Comparison of ENCODE assay signal across 19 cellular contexts in the genomic region with DNA sequence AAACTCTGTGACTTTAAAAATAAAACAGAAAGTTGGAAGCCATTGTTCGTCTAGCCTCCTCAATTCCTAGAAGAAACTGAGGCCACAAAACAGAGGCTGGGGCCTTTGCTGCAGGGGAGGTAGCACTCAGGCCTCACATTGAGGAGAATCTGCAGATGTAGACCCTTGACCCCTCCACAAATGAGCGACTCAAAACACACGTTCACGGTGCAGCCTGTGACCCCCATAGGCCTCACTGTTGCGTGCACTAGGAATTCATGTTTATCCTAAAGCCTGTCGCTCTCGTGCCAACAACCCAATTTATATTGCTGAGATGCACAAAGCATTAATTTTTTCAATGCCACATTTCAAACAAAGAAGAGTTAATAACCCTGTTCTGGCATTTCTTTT. TPM values are rescaled to one million over a fixed set of nuclear protein-coding genes. Genes with fewer than 3 reads are reported as not detected.
DNase-seq lines count a peak whose midpoint lies in the region; ATAC-seq and TF ChIP-seq lines count a peak whose summit lies in the region.
"Had no signal": no experiment of that assay in that cellular context is flagged by ENCODE, and none has a peak within 500 bp of the region (broad histone marks: within the 10 kb centered on the region; RNA-seq: fewer than 3 reads in every experiment).

No MANE protein-coding gene starts in this region.

- no peak for TF ChIP-seq CTCF in fibroblast of villous mesenchyme (IDR thresholded peaks at IDR 0.05; ENCODE audit: insufficient read depth, low read depth, low read length)
- TF ChIP-seq CTCF in A673 (conservative IDR thresholded peaks at IDR 0.05; ENCODE audit: low read depth, low read length), result no peak

- CTCF ChIA-PET in A673 (lab: Charles Lee), result no interaction called here

- DNase-seq in HCEC 1CT (peak; percentile 31), amniotic epithelial cell (ENCODE audit: low read depth) (peak; percentile 23), fibroblast of villous mesenchyme (ENCODE audit: low read depth) (no peak), mesenteric fat pad (ENCODE audit: low spot score) (no peak), A673 (ENCODE audit: low spot score) (no peak), activated gamma-delta T cell (lab: John Stamatoyannopoulos, UW) (no peak)
- DNase-seq: activated naive CD4-positive, alpha-beta T cell; anterior cingulate cortex; COR-L47; NCI-H1092 treated with DMSO at 0.1 percent for 48 hours; NCI-H2107; NCI-H510A; T-cell had no signal

- no TSS peak for BruUV-seq in A673 (replicated peaks; lab: Mats Ljungman, UMichigan)

- H3K27ac ChIP-seq in rectal smooth muscle tissue (ENCODE audit: low read depth, low read length) (peak overlapping the region; percentile 71), A673 (ENCODE audit: low read depth, low read length, poor library complexity, severe bottlenecking) (no peak overlapping the region)
- H3K27ac ChIP-seq: neutrophil, right atrium auricular region, thoracic aorta had no signal

- H3K27me3 ChIP-seq in rectal smooth muscle tissue (ENCODE audit: control insufficient read depth, insufficient read depth, low read length), result no peaks in the 10 kb centered on the region
- no peaks in the 10 kb centered on the region for H3K27me3 ChIP-seq in A673 (replicated peaks; ENCODE audit: insufficient read depth, low read depth, low read length, poor library complexity)
- H3K27me3 ChIP-seq: right atrium auricular region had no signal

- H3K36me3 ChIP-seq in rectal smooth muscle tissue (ENCODE audit: control insufficient read depth, insufficient read depth, low read length) (no peaks in the 10 kb centered on the region), A673 (ENCODE audit: insufficient read depth, low read length, poor library complexity, severe bottlenecking) (no peaks in the 10 kb centered on the region)
- H3K36me3 ChIP-seq: neutrophil, right atrium auricular region, thoracic aorta had no signal

- H3K4me3 ChIP-seq in fibroblast of villous mesenchyme (ENCODE audit: low read depth, low read length) (peak overlapping the region; percentile 31), rectal smooth muscle tissue (ENCODE audit: low read length) (peak overlapping the region; percentile 24), A673 (ENCODE audit: low read depth, low read length, poor library complexity, severe bottlenecking) (no peak overlapping the region)
- H3K4me3 ChIP-seq: right atrium auricular region, thoracic aorta had no signal

- no peak for ATAC-seq in HG03520 (IDR thresholded peaks at IDR 0.05; ENCODE audit: unreplicated experiment)
- ATAC-seq: stimulated activated effector memory CD8-positive, alpha-beta T cell treated with anti-CD3 and anti-CD28 coated beads, Interleukin-12 subunit alpha, Interleukin-12 subunit beta, amount 100 ng/mL, for 72 hours; T-cell had no signal

- no peak overlapping the region for H3K9ac ChIP-seq in rectal smooth muscle tissue (ENCODE audit: low read length)

- no peaks in the 10 kb centered on the region for H3K9me3 ChIP-seq in A673 (ENCODE audit: low read depth, low read length, poor library complexity, severe bottlenecking)
- H3K9me3 ChIP-seq: neutrophil, right atrium auricular region, thoracic aorta had no signal

- intact Hi-C loops in A673 (cut with micrococcal nuclease; ENCODE audit: unreplicated experiment), result no loop called here

- POLR2A ChIA-PET in A673 (lab: Charles Lee; ENCODE audit: low non-redundant PET), result no interaction called here

- H3K4me1 ChIP-seq in rectal smooth muscle tissue (ENCODE audit: control insufficient read depth, insufficient read depth, low read length) (peaks cover 37% of the 10 kb centered on the region), A673 (ENCODE audit: insufficient read depth, low read length, poor library complexity, severe bottlenecking) (peaks cover 13% of the 10 kb centered on the region)

RNA-seq across cellular contexts. Expression of a gene that starts 5.6 kb away (rescaled TPM):
- total RNA-seq in fibroblast of villous mesenchyme (14.8 and 18.6 TPM in 2 replicates), mesenteric fat pad (4.3 TPM), A673 (2021) (1.7 TPM in 2 replicates)

Comparison
In these comparisons a context has a peak if more than half of its experiments do, and no peak if none do; other contexts are left out.
1. DNase-seq: peak in HCEC 1CT (single experiment) and amniotic epithelial cell (single experiment); none in fibroblast of villous mesenchyme (single experiment), mesenteric fat pad (single experiment), A673 (single experiment) and activated gamma-delta T cell (single experiment).